ENCODE assay signal across 14 cellular contexts in the genomic region with DNA sequence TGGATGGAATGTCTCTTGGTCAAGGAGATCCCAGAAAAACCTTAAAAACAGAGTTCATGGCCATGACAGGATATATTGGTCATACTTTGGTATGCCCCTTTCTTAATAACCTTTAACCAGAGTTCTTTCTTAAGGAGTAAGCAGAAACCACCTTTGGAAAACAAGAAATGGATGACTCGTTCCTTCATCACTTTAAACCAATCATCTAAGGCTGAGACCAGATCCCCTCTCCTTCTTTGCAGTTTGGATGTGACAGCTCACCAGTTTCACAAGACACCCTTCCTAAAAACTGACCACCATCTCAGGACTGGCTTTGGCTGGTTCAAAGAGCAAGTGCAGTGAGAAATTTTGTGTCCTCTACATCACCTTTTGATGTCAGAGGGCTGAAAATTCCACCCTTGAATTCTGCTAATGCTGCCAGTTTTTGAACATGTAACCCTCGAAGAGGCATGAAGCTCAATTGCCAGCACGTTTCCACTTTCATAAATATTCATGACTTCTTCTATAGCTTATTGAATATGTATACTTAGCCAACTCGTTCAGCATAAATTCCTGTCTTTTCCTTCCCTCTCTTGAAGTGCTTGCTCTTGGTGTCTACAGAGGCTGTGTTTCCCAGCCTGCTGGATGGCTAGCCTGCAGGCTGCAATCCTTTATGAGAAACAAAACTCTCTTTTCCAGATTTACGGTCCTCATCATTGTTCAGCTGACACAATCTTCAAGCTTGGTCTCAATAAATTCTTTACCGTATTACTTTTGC.
DNase-seq lines count a peak whose midpoint lies in the region; ATAC-seq lines count a peak whose summit lies in the region.
"Had no signal": no experiment of that assay in that cellular context is flagged by ENCODE, and none has a peak within 500 bp of the region (broad histone marks: within the 10 kb centered on the region; RNA-seq: fewer than 3 reads in every experiment).

No MANE protein-coding gene starts in this region.

- peaks cover 18% of the 10 kb centered on the region for H3K4me1 ChIP-seq in adipocyte (ENCODE audit: control insufficient read depth, insufficient read depth, low read length)
- H3K4me1 ChIP-seq: heart left ventricle, left ventricle myocardium inferior had no signal

- no peaks in the 10 kb centered on the region for H3K9me3 ChIP-seq in adipocyte (ENCODE audit: control insufficient read depth, low read length)

- H3K9ac ChIP-seq in adipocyte (ENCODE audit: low read length) = no peak overlapping the region

- H3K27me3 ChIP-seq in adipocyte (replicated peaks; ENCODE audit: control insufficient read depth, insufficient read depth, low read length) = no peaks in the 10 kb centered on the region
- H3K27me3 ChIP-seq: dorsolateral prefrontal cortex, heart left ventricle had no signal

- no peak overlapping the region for H3K4me3 ChIP-seq in adipocyte (ENCODE audit: low read length)
- H3K4me3 ChIP-seq: dorsolateral prefrontal cortex, heart left ventricle, left ventricle myocardium inferior had no signal

- ATAC-seq in HG02571 (IDR thresholded peaks at IDR 0.05; ENCODE audit: unreplicated experiment) = no peak
- ATAC-seq: heart left ventricle had no signal

- DNase-seq in A172 (ENCODE audit: low spot score) = peak; percentile 56
- DNase-seq in HCEC 1CT = peak; percentile 90
- DNase-seq in adipocyte (ENCODE audit: low read depth) = peak; percentile 44
- peak; percentile 74 for DNase-seq in glomerular visceral epithelial cell (ENCODE audit: extremely low spot score)
- DNase-seq in HuH-7.5 (ENCODE audit: low spot score) = no peak
- DNase-seq in H4 (ENCODE audit: low spot score) = no peak
- DNase-seq in anterior cingulate cortex (lab: John Stamatoyannopoulos, UW) = no peak
- DNase-seq: dorsolateral prefrontal cortex, GOT3, heart left ventricle, left ventricle myocardium inferior, NCI-H1092 treated with DMSO at 0.1 percent for 48 hours, NCI-H510A had no signal

- no peaks in the 10 kb centered on the region for H3K36me3 ChIP-seq in adipocyte (ENCODE audit: control insufficient read depth, insufficient read depth, low read length, severe bottlenecking)
- H3K36me3 ChIP-seq: heart left ventricle, left ventricle myocardium inferior had no signal

Comparison
In these comparisons a context has a peak if more than half of its experiments do, and no peak if none do; other contexts are left out.
1. DNase-seq: peak in A172 (single experiment), HCEC 1CT (single experiment), adipocyte (single experiment) and glomerular visceral epithelial cell (single experiment); none in HuH-7.5 (single experiment), H4 (single experiment) and anterior cingulate cortex (0 of 58).